ENCODE assay signal across 27 cellular contexts in the genomic region with DNA sequence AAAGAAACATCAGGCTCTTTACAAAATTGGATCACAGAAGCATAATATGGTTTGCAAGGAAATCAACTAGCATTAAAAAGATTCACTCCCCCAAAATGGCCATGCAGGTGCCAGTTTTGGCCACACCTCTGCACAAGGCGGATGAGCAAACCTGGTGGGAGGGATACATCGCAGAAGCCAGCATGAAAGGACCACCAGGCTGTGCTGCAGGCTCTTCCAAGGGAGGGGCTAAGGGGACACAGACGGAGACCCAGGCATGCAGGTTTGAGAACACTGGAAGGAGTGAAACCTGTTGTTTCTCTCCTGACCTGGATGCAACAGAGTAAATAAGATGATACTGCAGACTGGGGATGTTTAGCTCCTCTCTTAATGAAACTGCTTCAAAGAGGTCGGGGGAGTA.
"Had no signal": no experiment of that assay in that cellular context is flagged by ENCODE, and none has a peak within 500 bp of the region (broad histone marks: within the 10 kb centered on the region; RNA-seq: fewer than 3 reads in every experiment).

No MANE protein-coding gene starts in this region.

- H3K4me3 Mint-ChIP-seq: activated CD8-positive, alpha-beta T cell treated with anti-CD3 and anti-CD28 coated beads, Interleukin-2, amount 10 ng/mL, durations not matched to agents 7 days and 5 days; activated naive CD8-positive, alpha-beta T cell treated with anti-CD3 and anti-CD28 coated beads, Interleukin-2, amount 10 ng/mL, durations not matched to agents 7 days and 5 days; T-cell had no signal

- DNase-seq: activated CD4-positive, alpha-beta T cell treated with anti-CD3 and anti-CD28 coated beads for 48 hours; activated CD4-positive, alpha-beta T cell treated with anti-CD3 and anti-CD28 coated beads, Interleukin-2, amount 50 U/mL, for 4 hours; activated CD8-positive, alpha-beta memory T cell treated with anti-CD3 and anti-CD28 coated beads, Interleukin-2, amount 50 U/mL, for 48 hours; activated CD8-positive, alpha-beta T cell treated with anti-CD3 and anti-CD28 coated beads, Interleukin-2, amount 10 ng/mL, durations not matched to agents 7 days and 5 days; activated naive CD4-positive, alpha-beta T cell treated with anti-CD3 and anti-CD28 coated beads, Interleukin-2, amount 50 U/mL, for 16 hours; activated naive CD8-positive, alpha-beta T cell treated with anti-CD3 and anti-CD28 coated beads, Interleukin-2, amount 10 ng/mL, durations not matched to agents 7 days and 5 days; activated T-cell treated with anti-CD3 and anti-CD28 coated beads, Interleukin-2, amount 50 U/mL, for 1 hour; adrenal gland; central memory CD4-positive, alpha-beta T cell; MM.1S; NCI-H1105; NCI-H1436; NCI-H1694 treated with DMSO at 0.1 percent for 48 hours; NCI-H2029 treated with DMSO at 0.1 percent for 48 hours; NCI-H345; NCI-H510A; NCI-H69; T-cell; T-helper 2 cell; T1000 had no signal

- FAIRE-seq: bronchial epithelial cell, TTC549 had no signal

- H3K36me3 ChIP-seq: adrenal gland, ascending aorta had no signal

- ATAC-seq: activated CD4-positive, CD25-positive, alpha-beta regulatory T cell treated with anti-CD3 and anti-CD28 coated beads, Interleukin-2, amount 50 U/mL, for 24 hours; activated CD8-positive, alpha-beta T cell treated with anti-CD3 and anti-CD28 coated beads, Interleukin-2, amount 10 ng/mL, durations not matched to agents 7 days and 5 days; Right ventricle myocardium inferior; T-cell had no signal

- H3K4me1 Mint-ChIP-seq: activated naive CD8-positive, alpha-beta T cell treated with anti-CD3 and anti-CD28 coated beads, Interleukin-2, amount 10 ng/mL, durations not matched to agents 7 days and 5 days; T-cell had no signal

- H3K27me3 Mint-ChIP-seq: activated naive CD8-positive, alpha-beta T cell treated with anti-CD3 and anti-CD28 coated beads, Interleukin-2, amount 10 ng/mL, durations not matched to agents 7 days and 5 days; T-cell had no signal

- H3K27me3 ChIP-seq: adrenal gland, ascending aorta, body of pancreas had no signal

- H3K9me3 ChIP-seq: adrenal gland, ascending aorta, body of pancreas had no signal

- H3K36me3 Mint-ChIP-seq: activated naive CD8-positive, alpha-beta T cell treated with anti-CD3 and anti-CD28 coated beads, Interleukin-2, amount 10 ng/mL, durations not matched to agents 7 days and 5 days; T-cell had no signal

- H3K27ac Mint-ChIP-seq: activated CD8-positive, alpha-beta T cell treated with anti-CD3 and anti-CD28 coated beads, Interleukin-2, amount 10 ng/mL, durations not matched to agents 7 days and 5 days; activated naive CD8-positive, alpha-beta T cell treated with anti-CD3 and anti-CD28 coated beads, Interleukin-2, amount 10 ng/mL, durations not matched to agents 7 days and 5 days; T-cell had no signal

- H3K4me1 ChIP-seq: adrenal gland, ascending aorta had no signal

- H3K27ac ChIP-seq: adrenal gland, ascending aorta, SK-N-MC had no signal

- H3K4me3 ChIP-seq: adrenal gland, ascending aorta, body of pancreas, SK-N-MC had no signal
